In the genomic region with DNA sequence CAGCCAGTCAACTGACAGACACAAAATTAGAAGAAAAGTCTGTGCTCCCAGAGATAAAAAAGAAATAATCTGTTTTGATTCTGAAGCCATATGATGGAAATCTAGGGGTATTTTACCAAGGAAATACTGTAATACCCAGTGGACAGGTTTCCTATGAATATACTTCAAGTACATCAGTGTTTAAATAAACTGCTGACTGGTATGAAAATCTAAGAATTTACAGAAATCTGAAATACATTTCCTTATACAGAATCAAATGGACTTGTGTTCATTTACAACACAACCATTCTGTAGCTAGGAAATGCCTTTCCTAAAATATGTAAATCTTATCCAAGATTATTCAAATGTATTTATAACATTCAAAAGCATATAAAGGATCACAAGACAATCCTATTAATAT, we compare ENCODE assay signal across 18 cellular contexts. TPM values are rescaled to one million over a fixed set of nuclear protein-coding genes. Genes with fewer than 3 reads are reported as not detected.
DNase-seq lines count a peak whose midpoint lies in the region; ATAC-seq, FAIRE-seq and TF ChIP-seq lines count a peak whose summit lies in the region.
"Had no signal": no experiment of that assay in that cellular context is flagged by ENCODE, and none has a peak within 500 bp of the region (broad histone marks: within the 10 kb centered on the region; RNA-seq: fewer than 3 reads in every experiment).

No MANE protein-coding gene starts in this region.

- no peak overlapping the region for H2AFZ ChIP-seq in GM23248

- peaks cover 12% of the 10 kb centered on the region for H3K36me3 Mint-ChIP-seq in T-helper 17 cell (ENCODE audit: low read depth)

- H3K4me3 Mint-ChIP-seq in stimulated activated naive CD8-positive, alpha-beta T cell treated with anti-CD3 and anti-CD28 coated beads, Interleukin-15, amount 100 ng/mL, for 72 hours: no peak overlapping the region
- no peak overlapping the region for H3K4me3 Mint-ChIP-seq in T-helper 17 cell

- no peaks in the 10 kb centered on the region for H3K9me2 ChIP-seq in GM23248 (ENCODE audit: insufficient read depth)

- H3K27me3 ChIP-seq in dorsolateral prefrontal cortex (no peaks in the 10 kb centered on the region), GM23248 (replicated peaks; ENCODE audit: insufficient read depth) (no peaks in the 10 kb centered on the region)

- H3K9me3 ChIP-seq in T-helper 17 cell (ENCODE audit: control insufficient read depth, low read length, poor library complexity, severe bottlenecking): no peaks in the 10 kb centered on the region
- H3K9me3 ChIP-seq in GM23248 (ENCODE audit: low read depth): no peaks in the 10 kb centered on the region

- H3K4me1 Mint-ChIP-seq in stimulated activated naive CD8-positive, alpha-beta T cell treated with anti-CD3 and anti-CD28 coated beads, Interleukin-15, amount 100 ng/mL, for 72 hours: peaks cover 41% of the 10 kb centered on the region
- H3K4me1 Mint-ChIP-seq in T-helper 17 cell: peaks cover 26% of the 10 kb centered on the region

- no peaks in the 10 kb centered on the region for H3K27me3 Mint-ChIP-seq in stimulated activated naive CD8-positive, alpha-beta T cell treated with anti-CD3 and anti-CD28 coated beads, Interleukin-15, amount 100 ng/mL, for 72 hours
- H3K27me3 Mint-ChIP-seq in T-helper 17 cell: no peaks in the 10 kb centered on the region

- H4K20me1 ChIP-seq in GM23248 (ENCODE audit: insufficient read depth): peaks cover 16% of the 10 kb centered on the region

- peaks cover 20% of the 10 kb centered on the region; the same call in 1 of the 2 replicates for H3F3A ChIP-seq in GM23248 (ENCODE audit: insufficient read depth)

- no peak for FAIRE-seq in frontal cortex (lab: Jason Lieb, UNC)
- FAIRE-seq: GM12891, GM18507 had no signal

- no peak for DNase-seq in stimulated activated naive CD8-positive, alpha-beta T cell treated with anti-CD3 and anti-CD28 coated beads, Interleukin-15, amount 100 ng/mL, for 72 hours
- DNase-seq in stimulated activated naive CD8-positive, alpha-beta T cell treated with anti-CD3 and anti-CD28 coated beads, Interleukin-15, Interleukin-2, amounts not matched to agents 100 U/mL and 50 U/mL, for 24 hours: no peak
- DNase-seq in T-helper 17 cell: no peak
- no peak for DNase-seq in dorsolateral prefrontal cortex
- DNase-seq in G401 (ENCODE audit: low spot score): no peak
- no peak for DNase-seq in GM23248
- DNase-seq in frontal cortex (ENCODE audit: low spot score in 2 of 2): no peak
- DNase-seq: GF-D8, HCEC 1CT, MV-4-11, NCI-H1417 treated with DMSO at 0.1 percent for 48 hours, NCI-H2029, NCI-H510A, NCI-H774, PC-3 had no signal

- H3K27ac ChIP-seq in dorsolateral prefrontal cortex (peak overlapping the region in 32 of 59 donors; percentile 13 to 87 (median 75)), GM23248 (no peak overlapping the region)
- H3K27ac ChIP-seq: RWPE1 had no signal

- H3K79me2 ChIP-seq in GM23248 (ENCODE audit: insufficient read depth): peaks cover 100% of the 10 kb centered on the region

- H3K4me1 ChIP-seq in GM23248 (ENCODE audit: insufficient read depth): peaks cover 65% of the 10 kb centered on the region

- in situ Hi-C loops in G401 (cut with HindIII; ENCODE audit: low sequenced_read_pairs) (no loop called here), GM23248 (cut with MboI) (no loop called here)

- H3K9me3 Mint-ChIP-seq in stimulated activated naive CD8-positive, alpha-beta T cell treated with anti-CD3 and anti-CD28 coated beads, Interleukin-15, amount 100 ng/mL, for 72 hours: no peaks in the 10 kb centered on the region

- H3K4me3 ChIP-seq in dorsolateral prefrontal cortex (peak overlapping the region in 31 of 59 donors; percentile 3 to 60 (median 38)), GM23248 (no peak overlapping the region)

- H3K36me3 ChIP-seq in GM23248 (ENCODE audit: low read depth): peaks cover 50% of the 10 kb centered on the region

- H3K27ac Mint-ChIP-seq in stimulated activated naive CD8-positive, alpha-beta T cell treated with anti-CD3 and anti-CD28 coated beads, Interleukin-15, amount 100 ng/mL, for 72 hours: peak overlapping the region; percentile 50 to 63
- peak overlapping the region; percentile 34 for H3K27ac Mint-ChIP-seq in T-helper 17 cell

- H3K4me2 ChIP-seq in GM23248 (ENCODE audit: unreplicated experiment): no peak overlapping the region

- no peak for TF ChIP-seq CTCF in dorsolateral prefrontal cortex (IDR thresholded peaks at IDR 0.05 in 54 of 56, conservative IDR thresholded peaks at IDR 0.05 in 2 of 56; ENCODE audit: low read depth in 1 of 56, partially characterized antibody in 56 of 56)

- intact Hi-C loops in dorsolateral prefrontal cortex (cut with DNase I): no loop called here

- ATAC-seq in stimulated activated naive CD8-positive, alpha-beta T cell treated with anti-CD3 and anti-CD28 coated beads, Interleukin-15, amount 100 ng/mL, for 72 hours: no peak
- no peak for ATAC-seq in stimulated activated naive CD8-positive, alpha-beta T cell treated with anti-CD3 and anti-CD28 coated beads, Interleukin-15, Interleukin-2, amounts not matched to agents 100 U/mL and 50 U/mL, for 24 hours
- ATAC-seq in T-helper 17 cell: no peak
- ATAC-seq: PC-3 had no signal

- no peak overlapping the region for H3K9ac ChIP-seq in GM23248

RNA-seq across cellular contexts. Expression of a gene that starts 13.4 kb away (rescaled TPM):
- 100 to 1,000 TPM; 231 to 258 TPM for total RNA-seq in T-helper 17 cell
- total RNA-seq in dorsolateral prefrontal cortex: 100 to 1,000 TPM in 45 of 120 experiments, 10 to 100 TPM in 75; 76.7 to 132 (median 95.3) TPM
- 7.1 and 25.8 TPM in 2 replicates for total RNA-seq in G401 (2014; rRNA removed; shearing (Covaris generic))
- total RNA-seq in GM23248 (2014; rRNA removed; shearing (Covaris generic)): 38.0 and 41.4 TPM in 2 replicates
- 27.6 and 29.8 TPM in 2 replicates for polyA plus RNA-seq in GM23248 (2016; fragmentation: Nextera tagmentation; extraction: Ambion mirVana)
- total RNA-seq in frontal cortex: 95.0 TPM
